27 cellular contexts compared by ENCODE assay signal in the genomic region with DNA sequence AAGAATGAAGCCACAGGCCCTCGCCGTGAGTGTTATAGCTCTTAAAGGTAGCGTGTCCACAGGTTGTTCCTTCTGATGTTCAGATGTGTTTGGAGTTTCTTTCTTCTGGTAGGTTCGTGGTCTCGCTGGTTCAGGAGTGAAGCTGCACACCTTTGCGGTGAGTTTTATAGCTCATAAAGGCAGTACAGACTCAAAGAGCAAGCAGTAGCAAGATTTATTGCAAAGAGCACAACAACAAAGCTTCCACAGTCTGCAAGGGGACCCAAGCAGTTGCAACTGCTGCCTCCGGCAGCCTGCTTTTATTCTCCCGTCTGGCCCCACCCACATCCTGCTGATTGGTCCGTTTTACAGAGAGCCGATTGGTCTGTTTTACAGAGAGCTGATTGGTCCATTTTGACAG. TPM values are rescaled to one million over a fixed set of nuclear protein-coding genes. Genes with fewer than 3 reads are reported as not detected.
DNase-seq lines count a peak whose midpoint lies in the region; ATAC-seq and TF ChIP-seq lines count a peak whose summit lies in the region.
"Had no signal": no experiment of that assay in that cellular context is flagged by ENCODE, and none has a peak within 500 bp of the region (broad histone marks: within the 10 kb centered on the region; RNA-seq: fewer than 3 reads in every experiment).

No MANE protein-coding gene starts in this region.

- H3K36me3 Mint-ChIP-seq in activated T-cell treated with anti-CD3 and anti-CD28 coated beads, Interleukin-2, amount 50 U/mL, for 24 hours (ENCODE audit: low read depth): peaks cover 94% of the 10 kb centered on the region
- H3K36me3 Mint-ChIP-seq in CD8-positive, alpha-beta T cell: peaks cover 61% of the 10 kb centered on the region
- peaks cover 63% of the 10 kb centered on the region for H3K36me3 Mint-ChIP-seq in activated naive CD4-positive, alpha-beta T cell treated with anti-CD3 and anti-CD28 coated beads, Interleukin-2, amount 10 ng/mL, durations not matched to agents 7 days and 5 days

- peak overlapping the region; percentile 57 for H3K27ac Mint-ChIP-seq in activated T-cell treated with anti-CD3 and anti-CD28 coated beads, Interleukin-2, amount 50 U/mL, for 24 hours
- peak overlapping the region; percentile 86 for H3K27ac Mint-ChIP-seq in CD8-positive, alpha-beta T cell
- peak overlapping the region; percentile 47 for H3K27ac Mint-ChIP-seq in activated naive CD4-positive, alpha-beta T cell treated with anti-CD3 and anti-CD28 coated beads, Interleukin-2, amount 10 ng/mL, durations not matched to agents 7 days and 5 days
- H3K27ac Mint-ChIP-seq: activated CD8-positive, alpha-beta memory T cell treated with anti-CD3 and anti-CD28 coated beads, Interleukin-2, amount 10 ng/mL, durations not matched to agents 7 days and 5 days; H9; progenitor cell of endocrine pancreas; type B pancreatic cell had no signal

- no peaks in the 10 kb centered on the region for H3K27me3 ChIP-seq in CD8-positive, alpha-beta T cell (ENCODE audit: insufficient read depth, low read length)
- H3K27me3 ChIP-seq in vagina: no peaks in the 10 kb centered on the region
- H3K27me3 ChIP-seq: brain microvascular endothelial cell, left lung, neutrophil, sigmoid colon had no signal

- H3K27me3 Mint-ChIP-seq in activated T-cell treated with anti-CD3 and anti-CD28 coated beads, Interleukin-2, amount 50 U/mL, for 24 hours: no peaks in the 10 kb centered on the region
- no peaks in the 10 kb centered on the region for H3K27me3 Mint-ChIP-seq in CD8-positive, alpha-beta T cell (ENCODE audit: low read depth)
- H3K27me3 Mint-ChIP-seq in activated naive CD4-positive, alpha-beta T cell treated with anti-CD3 and anti-CD28 coated beads, Interleukin-2, amount 10 ng/mL, durations not matched to agents 7 days and 5 days: no peaks in the 10 kb centered on the region
- H3K27me3 Mint-ChIP-seq: activated CD8-positive, alpha-beta memory T cell treated with anti-CD3 and anti-CD28 coated beads, Interleukin-2, amount 10 ng/mL, durations not matched to agents 7 days and 5 days; progenitor cell of endocrine pancreas had no signal

- DNase-seq in activated T-cell treated with anti-CD3 and anti-CD28 coated beads, Interleukin-2, amount 50 U/mL, for 24 hours: no peak
- DNase-seq in activated T-cell treated with anti-CD3 and anti-CD28 coated beads for 4 hours (no peak), erythroblast (lab: John Stamatoyannopoulos, UW) (peak; percentile 20 to 22), HuH-7 (ENCODE audit: low spot score) (no peak), vagina (ENCODE audit: extremely low spot score in 2 of 2) (no peak)
- peak in 2 of 7 experiments; percentile 50 to 66 for DNase-seq in CD8-positive, alpha-beta T cell
- peak; percentile 34 for DNase-seq in activated naive CD4-positive, alpha-beta T cell treated with anti-CD3 and anti-CD28 coated beads, Interleukin-2, amount 10 ng/mL, durations not matched to agents 7 days and 5 days
- DNase-seq: activated CD8-positive, alpha-beta memory T cell treated with anti-CD3 and anti-CD28 coated beads, Interleukin-2, amount 10 ng/mL, durations not matched to agents 7 days and 5 days; amniotic stem cell; brain microvascular endothelial cell; Caco-2; GDM1; H9; left lung; mesenchymal stem cell; NCI-H1105; NCI-H187 treated with DMSO at 0.1 percent for 48 hours; NCI-H524 treated with DMSO at 0.1 percent for 48 hours; NK-92 treated with Interleukin-12 subunit alpha and Interleukin-12 subunit beta, amount 100 ng/mL, for 24 hours; PC-9; sigmoid colon had no signal

- H3K4me3 Mint-ChIP-seq in activated T-cell treated with anti-CD3 and anti-CD28 coated beads, Interleukin-2, amount 50 U/mL, for 24 hours: no peak overlapping the region
- H3K4me3 Mint-ChIP-seq in CD8-positive, alpha-beta T cell: no peak overlapping the region
- H3K4me3 Mint-ChIP-seq in activated naive CD4-positive, alpha-beta T cell treated with anti-CD3 and anti-CD28 coated beads, Interleukin-2, amount 10 ng/mL, durations not matched to agents 7 days and 5 days: no peak overlapping the region
- H3K4me3 Mint-ChIP-seq: activated CD8-positive, alpha-beta memory T cell treated with anti-CD3 and anti-CD28 coated beads, Interleukin-2, amount 10 ng/mL, durations not matched to agents 7 days and 5 days; H9; type B pancreatic cell had no signal

- no peak for TF ChIP-seq CTCF in CD8-positive, alpha-beta T cell (IDR thresholded peaks at IDR 0.05)
- no peak for TF ChIP-seq CTCF in vagina (IDR thresholded peaks at IDR 0.05)

- H3K9me3 ChIP-seq in CD8-positive, alpha-beta T cell (ENCODE audit: low read length): no peaks in the 10 kb centered on the region
- H3K9me3 ChIP-seq in vagina: no peaks in the 10 kb centered on the region
- H3K9me3 ChIP-seq: Caco-2, left lung, neutrophil, sigmoid colon had no signal

- POLR2A ChIA-PET in CD8-positive, alpha-beta T cell (lab: Charles Lee): interaction anchor here (1.5 kb wide), 1 partner anchor 8 kb away, joined by 3 read pairs; no protein-coding TSS in a partner anchor

- peaks cover 34% of the 10 kb centered on the region for H3K4me1 ChIP-seq in CD8-positive, alpha-beta T cell (ENCODE audit: insufficient read depth, low read length)
- H3K4me1 ChIP-seq in vagina: peaks cover 30% of the 10 kb centered on the region

- peaks cover 4% of the 10 kb centered on the region for H3K9me3 Mint-ChIP-seq in activated T-cell treated with anti-CD3 and anti-CD28 coated beads, Interleukin-2, amount 50 U/mL, for 24 hours
- peaks cover 3% of the 10 kb centered on the region for H3K9me3 Mint-ChIP-seq in CD8-positive, alpha-beta T cell
- peaks cover 8% of the 10 kb centered on the region for H3K9me3 Mint-ChIP-seq in activated naive CD4-positive, alpha-beta T cell treated with anti-CD3 and anti-CD28 coated beads, Interleukin-2, amount 10 ng/mL, durations not matched to agents 7 days and 5 days

- ATAC-seq in CD8-positive, alpha-beta T cell: peak; percentile 13
- no peak for ATAC-seq in HG03342 (IDR thresholded peaks at IDR 0.05; ENCODE audit: unreplicated experiment)
- ATAC-seq: activated CD4-positive, CD25-positive, alpha-beta regulatory T cell treated with anti-CD3 and anti-CD28 coated beads, Interleukin-2, amount 50 U/mL, for 24 hours; activated CD8-positive, alpha-beta memory T cell treated with anti-CD3 and anti-CD28 coated beads, Interleukin-2, amount 10 ng/mL, durations not matched to agents 7 days and 5 days; left lung; Right ventricle myocardium inferior had no signal

- no peak overlapping the region for H3K4me3 ChIP-seq in CD8-positive, alpha-beta T cell (ENCODE audit: low read depth, low read length)
- H3K4me3 ChIP-seq in vagina: no peak overlapping the region
- H3K4me3 ChIP-seq: left lung, PC-9, sigmoid colon had no signal

- intact Hi-C loops in CD8-positive, alpha-beta T cell (cut with DNase I, micrococcal nuclease): loop anchor here in 1 of 2 experiments (10.0 kb wide), 3 partner anchors 782 to 1308 kb away; a partner anchor contains a TSS
- intact Hi-C loops in vagina (cut with DNase I): no loop called here

- H3K27ac ChIP-seq in CD8-positive, alpha-beta T cell (ENCODE audit: low read depth, low read length): no peak overlapping the region
- no peak overlapping the region for H3K27ac ChIP-seq in vagina
- H3K27ac ChIP-seq: brain microvascular endothelial cell, left lung, neutrophil, PC-9, sigmoid colon had no signal

- CTCF ChIA-PET in CD8-positive, alpha-beta T cell (lab: Charles Lee): interaction anchor here (1.3 to 1.4 kb wide), 2 partner anchors 11 to 30 kb away, joined by 3 to 4 read pairs; no protein-coding TSS in a partner anchor
- CTCF ChIA-PET in activated naive CD4-positive, alpha-beta T cell treated with anti-CD3 and anti-CD28 coated beads, Interleukin-2, amount 10 ng/mL, durations not matched to agents 7 days and 5 days (lab: Charles Lee): interaction anchor here (0.9 kb wide), 1 partner anchor 58 kb away, joined by 4 read pairs; no protein-coding TSS in a partner anchor

- TF ChIP-seq POLR2A in erythroblast (IDR thresholded peaks at IDR 0.05; ENCODE audit: low read length): no peak
- no peak for TF ChIP-seq POLR2A in vagina (IDR thresholded peaks at IDR 0.05)

- H3K36me3 ChIP-seq in CD8-positive, alpha-beta T cell (ENCODE audit: insufficient read depth, low read length): no peaks in the 10 kb centered on the region
- peaks cover 0 to 18% of the 10 kb centered on the region in 2 donors for H3K36me3 ChIP-seq in vagina

- peaks cover 75% of the 10 kb centered on the region for H3K4me1 Mint-ChIP-seq in activated T-cell treated with anti-CD3 and anti-CD28 coated beads, Interleukin-2, amount 50 U/mL, for 24 hours (ENCODE audit: low read depth)
- H3K4me1 Mint-ChIP-seq in CD8-positive, alpha-beta T cell (ENCODE audit: low read depth): peaks cover 70% of the 10 kb centered on the region
- H3K4me1 Mint-ChIP-seq in activated naive CD4-positive, alpha-beta T cell treated with anti-CD3 and anti-CD28 coated beads, Interleukin-2, amount 10 ng/mL, durations not matched to agents 7 days and 5 days: peaks cover 40% of the 10 kb centered on the region

RNA-seq across cellular contexts. Expression of a gene that starts 5.2 kb away (rescaled TPM):
- 10 to 100 TPM; 72.7 to 79.4 TPM for total RNA-seq in CD8-positive, alpha-beta T cell
- total RNA-seq in vagina: 36.1 TPM

Comparison
In these comparisons a context has a peak if more than half of its experiments do, and no peak if none do; other contexts are left out.
1. DNase-seq: peak in activated naive CD4-positive, alpha-beta T cell treated with anti-CD3 and anti-CD28 coated beads, Interleukin-2, amount 10 ng/mL, durations not matched to agents 7 days and 5 days (single experiment) and erythroblast (2 of 2); none in activated T-cell treated with anti-CD3 and anti-CD28 coated beads, Interleukin-2, amount 50 U/mL, for 24 hours (single experiment), activated T-cell treated with anti-CD3 and anti-CD28 coated beads for 4 hours (single experiment), HuH-7 (single experiment) and vagina (0 of 2).
2. Peak in every context shown above with its lines, with median percentiles within 50 percentile points of each other: H3K27ac Mint-ChIP-seq.